ENCODE assay signal across 2 cellular contexts in genomic region chr7:84144480-84144879, GRCh38.
TF ChIP-seq lines count a peak whose summit lies in the region.

No MANE protein-coding gene starts in this region.

TF ChIP-seq in A549, 52 proteins besides CTCF, POLR2A, EP300 and RAD21 (continued from another document):
- no peak for TF ChIP-seq USF2 (IDR thresholded peaks at IDR 0.05)
- no peak for TF ChIP-seq EHMT2 (IDR thresholded peaks at IDR 0.05; ENCODE audit: low read depth)
- TF ChIP-seq POLR2AphosphoS2 (conservative IDR thresholded peaks at IDR 0.05; ENCODE audit: low read length) = no peak
- TF ChIP-seq HES2 (IDR thresholded peaks at IDR 0.05) = no peak
- TF ChIP-seq FOXS1 (CRISPR knock-in tag; IDR thresholded peaks at IDR 0.05) = peak; percentile 31; the same call in 1 of the 2 replicates
- TF ChIP-seq CBX8 (IDR thresholded peaks at IDR 0.05) = no peak
- TF ChIP-seq ELK1 (IDR thresholded peaks at IDR 0.05; ENCODE audit: low read depth, low read length) = no peak
- 0 out of 2 replicates have a peak, but pooled peaks have one; percentile 28 for TF ChIP-seq ZNF302 (CRISPR knock-in tag; IDR thresholded peaks at IDR 0.05)
- TF ChIP-seq HOXB5 (CRISPR knock-in tag; IDR thresholded peaks at IDR 0.05) = no peak
- no peak for TF ChIP-seq RARB (CRISPR knock-in tag; IDR thresholded peaks at IDR 0.05)
- TF ChIP-seq SREBF2 (IDR thresholded peaks at IDR 0.05) = no peak
- TF ChIP-seq KDM1A (IDR thresholded peaks at IDR 0.05; ENCODE audit: low read depth) = no peak
- no peak for TF ChIP-seq CHD2 (IDR thresholded peaks at IDR 0.05; ENCODE audit: low read length, partially characterized antibody)
- TF ChIP-seq CBX2 (IDR thresholded peaks at IDR 0.05; ENCODE audit: borderline replicate concordance, low read depth) = no peak
- TF ChIP-seq E2F6 (IDR thresholded peaks at IDR 0.05; ENCODE audit: borderline replicate concordance, low read depth) = no peak
- TF ChIP-seq NFE2L2 (conservative IDR thresholded peaks at IDR 0.05; ENCODE audit: low read length) = peak; percentile 95
- TF ChIP-seq ZFP36 (IDR thresholded peaks at IDR 0.05; ENCODE audit: borderline replicate concordance, partially characterized antibody) = no peak
- TF ChIP-seq PHF8 (IDR thresholded peaks at IDR 0.05; ENCODE audit: borderline replicate concordance, low read depth) = no peak
- peak; percentile 97 for TF ChIP-seq MAFK (IDR thresholded peaks at IDR 0.05; ENCODE audit: partially characterized antibody)
- no peak for TF ChIP-seq MYC (IDR thresholded peaks at IDR 0.05; ENCODE audit: borderline replicate concordance, low read length)
- no peak for TF ChIP-seq RCOR1 (IDR thresholded peaks at IDR 0.05; ENCODE audit: low read depth, low read length)
- TF ChIP-seq ATOH8 (CRISPR knock-in tag; IDR thresholded peaks at IDR 0.05; ENCODE audit: low read depth) = no peak
TF ChIP-seq in A549: peak in this region for 5.

TF ChIP-seq in K562, 482 proteins besides CTCF, POLR2A, EP300 and RAD21 (continued from another document):
- TF ChIP-seq MAX (CRISPR knock-in tag; IDR thresholded peaks at IDR 0.05) = no peak
- TF ChIP-seq NFE2L1 (tag; IDR thresholded peaks at IDR 0.05; ENCODE audit: borderline replicate concordance, low read depth) = peak; percentile 39; the same call in 1 of the 2 replicates
- peak; percentile 49; the same call in 1 of the 2 replicates for TF ChIP-seq NFE2 (IDR thresholded peaks at IDR 0.05; ENCODE audit: low read depth)
- peak; percentile 13; the same call in 1 of the 2 replicates for TF ChIP-seq MAFK (IDR thresholded peaks at IDR 0.05; ENCODE audit: low read length)
- peak; percentile 64 for TF ChIP-seq MAFG (tag; conservative IDR thresholded peaks at IDR 0.05)
